14 cellular contexts compared by ENCODE assay signal in the genomic region with DNA sequence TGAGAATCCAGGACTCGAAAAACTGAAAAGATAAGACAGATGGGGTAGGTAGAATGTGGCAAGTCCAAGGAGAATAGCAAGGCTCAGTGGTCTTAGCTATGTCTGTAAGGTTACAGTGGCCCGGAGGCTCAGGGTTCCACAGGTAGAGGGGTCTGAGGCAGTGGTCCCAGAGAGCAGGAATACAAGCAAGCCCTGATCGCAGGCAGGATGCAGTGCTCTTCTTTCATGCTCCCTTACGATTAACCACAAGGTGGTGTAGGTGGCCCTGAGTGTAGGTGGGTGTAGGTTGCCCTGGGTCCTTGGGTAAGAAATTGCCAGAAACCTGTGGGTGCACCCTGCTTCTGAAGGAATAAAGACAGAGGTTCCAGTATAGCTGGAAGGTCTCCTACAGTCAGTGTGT.
DNase-seq lines count a peak whose midpoint lies in the region; ATAC-seq, FAIRE-seq and TF ChIP-seq lines count a peak whose summit lies in the region.
"Had no signal": no experiment of that assay in that cellular context is flagged by ENCODE, and none has a peak within 500 bp of the region (broad histone marks: within the 10 kb centered on the region; RNA-seq: fewer than 3 reads in every experiment).

No MANE protein-coding gene starts in this region.

- intact Hi-C loops in HCT116 (cut with micrococcal nuclease) (loop anchor here (1.0 to 10.0 kb wide), 3 partner anchors 153 to 406 kb away; a partner anchor contains a TSS), PC-3 (cut with micrococcal nuclease) (no loop called here), A673 (cut with micrococcal nuclease; ENCODE audit: unreplicated experiment) (no loop called here)

- TF ChIP-seq CTCF in HCT116 (IDR thresholded peaks at IDR 0.05 in 2 of 3, conservative IDR thresholded peaks at IDR 0.05 in 1 of 3; ENCODE audit: borderline replicate concordance in 1 of 3, insufficient read depth in 1 of 3, low read depth in 2 of 3, low read length in 2 of 3), result peak; percentile 24 to 43 (median 37); a peak in 3 of 6 replicates
- peak; percentile 36 for TF ChIP-seq CTCF in PC-3 (conservative IDR thresholded peaks at IDR 0.05; ENCODE audit: low read depth, low read length)
- TF ChIP-seq CTCF in keratinocyte (optimal IDR thresholded peaks at IDR 0.05 in 1 of 3, IDR thresholded peaks at IDR 0.05 in 1 of 3, conservative IDR thresholded peaks at IDR 0.05 in 1 of 3; ENCODE audit: extremely low read depth in 1 of 3, insufficient read depth in 2 of 3, low read length in 3 of 3), result peak; percentile 41 to 70 (median 43)
- no peak for TF ChIP-seq CTCF in A673 (conservative IDR thresholded peaks at IDR 0.05; ENCODE audit: low read depth, low read length)

- BruUV-seq in HCT116 (replicated peaks; lab: Mats Ljungman, UMichigan) (no TSS peak), PC-3 (replicated peaks; lab: Mats Ljungman, UMichigan) (no TSS peak), A673 (replicated peaks; lab: Mats Ljungman, UMichigan) (no TSS peak)

- H3K4me2 ChIP-seq in HCT116 (ENCODE audit: low read length), result peak overlapping the region; percentile 63
- H3K4me2 ChIP-seq in PC-3 (ENCODE audit: low read length), result no peak overlapping the region
- H3K4me2 ChIP-seq in keratinocyte (ENCODE audit: control insufficient read depth, extremely low read depth, insufficient read depth, low read depth, low read length), result no peak overlapping the region

- H3K27me3 ChIP-seq in HCT116 (ENCODE audit: insufficient read depth, low read length), result no peaks in the 10 kb centered on the region
- H3K27me3 ChIP-seq in PC-3 (ENCODE audit: low read length), result no peaks in the 10 kb centered on the region
- no peaks in the 10 kb centered on the region for H3K27me3 ChIP-seq in keratinocyte (ENCODE audit: control insufficient read depth, extremely low read depth, insufficient read depth, low read length)
- H3K27me3 ChIP-seq in A673 (replicated peaks; ENCODE audit: insufficient read depth, low read depth, low read length, poor library complexity), result no peaks in the 10 kb centered on the region
- H3K27me3 ChIP-seq: esophagus squamous epithelium had no signal

- FAIRE-seq in keratinocyte (lab: Jason Lieb, UNC), result no peak

- H2AFZ ChIP-seq in HCT116 (ENCODE audit: low read depth, low read length, poor library complexity, severe bottlenecking), result no peak overlapping the region
- H2AFZ ChIP-seq in PC-3 (ENCODE audit: low read length), result no peak overlapping the region
- H2AFZ ChIP-seq in keratinocyte (ENCODE audit: control insufficient read depth, low read length), result no peak overlapping the region

- peak; percentile 71 for ATAC-seq in HCT116
- peak; percentile 25; the same call in 1 of the 2 replicates for ATAC-seq in PC-3
- ATAC-seq in SK-N-SH treated with all-trans-retinoic acid at 6 μM for 48 hours, result no peak
- ATAC-seq: activated naive CD8-positive, alpha-beta T cell treated with anti-CD3 and anti-CD28 coated beads, Interleukin-2, amount 50 U/mL, for 24 hours had no signal

- H3F3A ChIP-seq in PC-3 (ENCODE audit: low read length, unreplicated experiment), result peaks cover 3% of the 10 kb centered on the region

- CTCF ChIA-PET in HCT116 (lab: Charles Lee) (no interaction called here), PC-3 (lab: Charles Lee) (no interaction called here), A673 (lab: Charles Lee) (no interaction called here)

- dilution Hi-C loops in keratinocyte (cut with MboI; ENCODE audit: extremely low pct_ligation_motif_present, low sequenced_read_pairs), result no loop called here

- H3K36me3 ChIP-seq in HCT116 (ENCODE audit: control insufficient read depth in 1 of 2, insufficient read depth in 2 of 2, low read length in 2 of 2), result no peaks in the 10 kb centered on the region
- no peaks in the 10 kb centered on the region for H3K36me3 ChIP-seq in PC-3 (ENCODE audit: low read depth, low read length)
- no peaks in the 10 kb centered on the region for H3K36me3 ChIP-seq in keratinocyte (ENCODE audit: control insufficient read depth in 2 of 2, extremely low read depth in 1 of 2, insufficient read depth in 2 of 2, low read length in 2 of 2)
- H3K36me3 ChIP-seq in A673 (ENCODE audit: insufficient read depth, low read length, poor library complexity, severe bottlenecking), result no peaks in the 10 kb centered on the region
- H3K36me3 ChIP-seq: esophagus squamous epithelium had no signal

- H3K9ac ChIP-seq in HCT116 (ENCODE audit: low read length), result no peak overlapping the region
- H3K9ac ChIP-seq in PC-3 (ENCODE audit: low read length), result no peak overlapping the region
- H3K9ac ChIP-seq in keratinocyte (ENCODE audit: control insufficient read depth, extremely low read depth, insufficient read depth, low read length), result no peak overlapping the region

- H3K4me1 ChIP-seq in HCT116 (ENCODE audit: control insufficient read depth in 1 of 2, insufficient read depth in 2 of 2, low read length in 2 of 2) (peaks cover 13 to 37% of the 10 kb centered on the region in 2 experiments), PC-3 (ENCODE audit: insufficient read depth, low read length) (peaks cover 41% of the 10 kb centered on the region), keratinocyte (ENCODE audit: control insufficient read depth, extremely low read depth, insufficient read depth, low read length) (peaks cover 18% of the 10 kb centered on the region), A673 (ENCODE audit: insufficient read depth, low read length, poor library complexity, severe bottlenecking) (peaks cover 32% of the 10 kb centered on the region)

- no peaks in the 10 kb centered on the region for H4K20me1 ChIP-seq in HCT116 (ENCODE audit: insufficient read depth)
- no peaks in the 10 kb centered on the region for H4K20me1 ChIP-seq in PC-3 (ENCODE audit: low read length)
- peaks cover 2% of the 10 kb centered on the region for H4K20me1 ChIP-seq in keratinocyte (ENCODE audit: control insufficient read depth, extremely low read depth, insufficient read depth, low read length)

- H3K79me2 ChIP-seq in HCT116 (ENCODE audit: insufficient read depth, low read length), result no peaks in the 10 kb centered on the region
- H3K79me2 ChIP-seq in PC-3 (ENCODE audit: low read length), result no peaks in the 10 kb centered on the region
- no peaks in the 10 kb centered on the region for H3K79me2 ChIP-seq in keratinocyte (ENCODE audit: control insufficient read depth, insufficient read depth, low read length)

- peak; percentile 67 for TF ChIP-seq RAD21 in HCT116 (IDR thresholded peaks at IDR 0.05; ENCODE audit: low read depth)

- H3K9me3 ChIP-seq in HCT116 (ENCODE audit: control insufficient read depth in 1 of 2, insufficient read depth in 1 of 2, low read depth in 1 of 2, low read length in 2 of 2) (no peaks in the 10 kb centered on the region), PC-3 (ENCODE audit: low read length) (no peaks in the 10 kb centered on the region), keratinocyte (ENCODE audit: control insufficient read depth, low read depth, low read length) (no peaks in the 10 kb centered on the region), A673 (ENCODE audit: low read depth, low read length, poor library complexity, severe bottlenecking) (no peaks in the 10 kb centered on the region)
- H3K9me3 ChIP-seq: esophagus squamous epithelium had no signal

- RAD21 ChIA-PET in HCT116 (lab: Charles Lee; ENCODE audit: low non-redundant PET in 1 of 2, low total read pairs in 2 of 2, uncharacterized antibody in 2 of 2, unreplicated experiment in 2 of 2), result no interaction called here

- H3K4me3 ChIP-seq in HCT116 (replicated peaks in 1 of 2; ENCODE audit: low read depth in 1 of 2, low read length in 2 of 2) (no peak overlapping the region), PC-3 (ENCODE audit: low read length) (no peak overlapping the region), keratinocyte (ENCODE audit: control insufficient read depth in 2 of 3, extremely low read depth in 1 of 3, insufficient read depth in 2 of 3, low read depth in 1 of 3, low read length in 3 of 3) (no peak overlapping the region), A673 (ENCODE audit: low read depth, low read length, poor library complexity, severe bottlenecking) (no peak overlapping the region)
- H3K4me3 ChIP-seq: esophagus squamous epithelium had no signal

- DNase-seq in DMS 273 (lab: John Stamatoyannopoulos, UW; ENCODE audit: unreplicated experiment) (peak; percentile 50), DMS 273 treated with DMSO at 0.1 percent for 48 hours (lab: John Stamatoyannopoulos, UW) (no peak), HCT116 (ENCODE audit: low read depth, low spot score) (peak; percentile 10), PC-3 (peak; percentile 29), keratinocyte (ENCODE audit: low read depth, low spot score) (no peak), NCI-H526 treated with DMSO at 0.1 percent for 48 hours (lab: John Stamatoyannopoulos, UW) (no peak), A673 (ENCODE audit: low spot score) (no peak)
- DNase-seq: 8988T; activated CD4-positive, alpha-beta T cell treated with anti-CD3 and anti-CD28 coated beads for 48 hours; activated naive CD8-positive, alpha-beta T cell treated with anti-CD3 and anti-CD28 coated beads, Interleukin-2, amount 50 U/mL, for 24 hours; activated T-cell treated with anti-CD3 and anti-CD28 coated beads, Interleukin-2, amount 50 U/mL, for 1 hour; CD8-positive, alpha-beta memory T cell; esophagus squamous epithelium had no signal

- POLR2A ChIA-PET in HCT116 (lab: Charles Lee) (no interaction called here), PC-3 (lab: Charles Lee; ENCODE audit: unreplicated experiment) (no interaction called here), A673 (lab: Charles Lee; ENCODE audit: low non-redundant PET) (interaction anchor here (0.6 kb wide), 1 partner anchor 193 kb away, joined by 3 read pairs; no protein-coding TSS in a partner anchor)

- H3K9me1 ChIP-seq in keratinocyte (ENCODE audit: control insufficient read depth, extremely low read depth, insufficient read depth, low read length), result peaks cover 2% of the 10 kb centered on the region

- H3K9me2 ChIP-seq in HCT116 (ENCODE audit: insufficient read depth) (no peaks in the 10 kb centered on the region), PC-3 (replicated peaks; ENCODE audit: low read length) (no peaks in the 10 kb centered on the region)

- H3K27ac ChIP-seq in HCT116 (ENCODE audit: low read depth, low read length) (no peak overlapping the region), PC-3 (ENCODE audit: low read length) (no peak overlapping the region), keratinocyte (ENCODE audit: control insufficient read depth, insufficient read depth, low read length) (no peak overlapping the region), A673 (ENCODE audit: low read depth, low read length, poor library complexity, severe bottlenecking) (no peak overlapping the region)

- TF ChIP-seq POLR2A in HCT116 (IDR thresholded peaks at IDR 0.05; ENCODE audit: borderline replicate concordance, extremely low read depth, insufficient read depth, insufficient read length), result no peak

TF ChIP-seq in HCT116, 20 proteins besides CTCF, POLR2A, EP300 and RAD21 (continues in another document):
- no peak for TF ChIP-seq CBX3 (IDR thresholded peaks at IDR 0.05; ENCODE audit: low read depth)
- no peak for TF ChIP-seq EZH2phosphoT487 (IDR thresholded peaks at IDR 0.05; ENCODE audit: borderline replicate concordance)
- TF ChIP-seq FOSL1 (IDR thresholded peaks at IDR 0.05; ENCODE audit: low read depth), result no peak

TF ChIP-seq in SK-N-SH treated with all-trans-retinoic acid at 6 μM for 48 hours, 23 proteins besides CTCF, POLR2A, EP300 and RAD21 (continues in another document):
- no peak for TF ChIP-seq ISL1 (CRISPR knock-in tag; IDR thresholded peaks at IDR 0.05)

Comparison
In these comparisons a context has a peak if more than half of its experiments do, and no peak if none do; other contexts are left out.
1. DNase-seq: peak in DMS 273 (single experiment), HCT116 (single experiment) and PC-3 (single experiment); none in DMS 273 treated with DMSO at 0.1 percent for 48 hours (single experiment), keratinocyte (single experiment), NCI-H526 treated with DMSO at 0.1 percent for 48 hours (single experiment) and A673 (single experiment).